In genomic region chr12:6965714-6966113, GRCh38 we compare ENCODE assay signal across 11 cellular contexts. TPM values are rescaled to one million over a fixed set of nuclear protein-coding genes. Genes with fewer than 3 reads are reported as not detected.
DNase-seq lines count a peak whose midpoint lies in the region; ATAC-seq, FAIRE-seq and TF ChIP-seq lines count a peak whose summit lies in the region.
"Had no signal": no experiment of that assay in that cellular context is flagged by ENCODE, and none has a peak within 500 bp of the region (broad histone marks: within the 10 kb centered on the region; RNA-seq: fewer than 3 reads in every experiment).

No MANE protein-coding gene starts in this region.

- peak overlapping the region; percentile 75 for H3K27ac Mint-ChIP-seq in activated T-helper 2 cell treated with anti-CD3 and anti-CD28 coated beads, Interferon-gamma antibody, Interleukin-2, Interleukin-4, amounts not matched to agents 10 μg/mL and 5 μg/mL and 100 μg/mL, durations not matched to agents 14 hours and 24 hours and 36 hours
- peak overlapping the region in 4 of 6 donors; percentile 38 to 95 (median 64) for H3K27ac Mint-ChIP-seq in naive B cell

- H3K9ac ChIP-seq in DND-41 (ENCODE audit: low read depth, low read length) = 0 out of 2 replicates have a peak overlapping the region, but pooled peaks have one; percentile 19

- no peak overlapping the region for H3K4me3 ChIP-seq in A549
- H3K4me3 ChIP-seq in DND-41 (ENCODE audit: low read depth in 1 of 2, low read length in 2 of 2) = no peak overlapping the region

- H4K20me1 ChIP-seq in DND-41 (ENCODE audit: insufficient read depth, low read length) = peaks cover 4% of the 10 kb centered on the region; the same call in 1 of the 2 replicates

- no peak overlapping the region for H2AFZ ChIP-seq in DND-41 (ENCODE audit: low read depth, low read length)

- H3K4me3 Mint-ChIP-seq in activated T-helper 2 cell treated with anti-CD3 and anti-CD28 coated beads, Interferon-gamma antibody, Interleukin-2, Interleukin-4, amounts not matched to agents 10 μg/mL and 5 μg/mL and 100 μg/mL, durations not matched to agents 14 hours and 24 hours and 36 hours (ENCODE audit: low read depth) = no peak overlapping the region
- H3K4me3 Mint-ChIP-seq in naive B cell = peak overlapping the region in 2 of 8 donors; percentile 41 to 80

- peak overlapping the region; percentile 29 to 99; a peak in 4 of 6 replicates for H3K27ac ChIP-seq in A549
- 0 out of 2 replicates have a peak overlapping the region, but pooled peaks have one; percentile 1 for H3K27ac ChIP-seq in DND-41 (ENCODE audit: low read length)

- no peak for TF ChIP-seq EP300 in A549 (IDR thresholded peaks at IDR 0.05)

- intact Hi-C loops in activated T-helper 2 cell treated with anti-CD3 and anti-CD28 coated beads, Interferon-gamma antibody, Interleukin-2, Interleukin-4, amounts not matched to agents 10 μg/mL and 5 μg/mL and 100 μg/mL, durations not matched to agents 14 hours and 24 hours and 36 hours (cut with micrococcal nuclease) = loop anchor here (1.0 to 2.0 kb wide), 2 partner anchors 21 to 41 kb away; partner anchors contain the start of gene C12orf57

- H3K27me3 ChIP-seq in DND-41 (ENCODE audit: insufficient read depth, low read length, poor library complexity) = no peaks in the 10 kb centered on the region

- H3K27me3 Mint-ChIP-seq in activated T-helper 2 cell treated with anti-CD3 and anti-CD28 coated beads, Interferon-gamma antibody, Interleukin-2, Interleukin-4, amounts not matched to agents 10 μg/mL and 5 μg/mL and 100 μg/mL, durations not matched to agents 14 hours and 24 hours and 36 hours (ENCODE audit: low read depth) = no peaks in the 10 kb centered on the region
- H3K27me3 Mint-ChIP-seq in naive B cell = no peaks in the 10 kb centered on the region

- peaks cover 67% of the 10 kb centered on the region for H3K36me3 Mint-ChIP-seq in activated T-helper 2 cell treated with anti-CD3 and anti-CD28 coated beads, Interferon-gamma antibody, Interleukin-2, Interleukin-4, amounts not matched to agents 10 μg/mL and 5 μg/mL and 100 μg/mL, durations not matched to agents 14 hours and 24 hours and 36 hours (ENCODE audit: low read depth)
- H3K36me3 Mint-ChIP-seq in naive B cell = peaks cover 10 to 15% of the 10 kb centered on the region in 2 donors

- TF ChIP-seq POLR2A in A549 (IDR thresholded peaks at IDR 0.05; ENCODE audit: low read length) = no peak

- no peaks in the 10 kb centered on the region for H3K9me3 Mint-ChIP-seq in activated T-helper 2 cell treated with anti-CD3 and anti-CD28 coated beads, Interferon-gamma antibody, Interleukin-2, Interleukin-4, amounts not matched to agents 10 μg/mL and 5 μg/mL and 100 μg/mL, durations not matched to agents 14 hours and 24 hours and 36 hours
- H3K9me3 Mint-ChIP-seq in naive B cell = no peaks in the 10 kb centered on the region

- FAIRE-seq in A549 (lab: Jason Lieb, UNC) = no peak

- ATAC-seq in A549 = no peak
- ATAC-seq in DND-41 (ENCODE audit: insufficient read depth, low read depth) = no peak
- ATAC-seq in naive B cell (ENCODE audit: low read depth in 2 of 2) = no peak
- no peak for ATAC-seq in HG02610 (IDR thresholded peaks at IDR 0.05; ENCODE audit: unreplicated experiment)
- no peak for ATAC-seq in GM19467 (IDR thresholded peaks at IDR 0.05; ENCODE audit: unreplicated experiment)
- ATAC-seq in GM18502 (IDR thresholded peaks at IDR 0.05; ENCODE audit: poor library complexity, unreplicated experiment) = no peak

- DNase-seq in A549 (ENCODE audit: low read depth in 1 of 2, low spot score in 1 of 2) = no peak
- no peak for DNase-seq in DND-41
- DNase-seq in activated T-helper 2 cell treated with anti-CD3 and anti-CD28 coated beads, Interferon-gamma antibody, Interleukin-2, Interleukin-4, amounts not matched to agents 10 μg/mL and 5 μg/mL and 100 μg/mL, durations not matched to agents 14 hours and 24 hours and 36 hours (ENCODE audit: low spot score) = peak; percentile 7
- DNase-seq in naive B cell = no peak
- DNase-seq in nucleus accumbens (lab: John Stamatoyannopoulos, UW) = no peak

- peaks cover 29% of the 10 kb centered on the region for H3K79me2 ChIP-seq in DND-41 (ENCODE audit: insufficient read depth, low read length)

- no peak for TF ChIP-seq RAD21 in A549 (conservative IDR thresholded peaks at IDR 0.05 in 1 of 2, IDR thresholded peaks at IDR 0.05 in 1 of 2)

- H3K4me1 ChIP-seq in A549 (peaks cover 51% of the 10 kb centered on the region), DND-41 (ENCODE audit: insufficient read depth, low read length) (peaks cover 23% of the 10 kb centered on the region)

- POLR2A ChIA-PET in A549 (lab: Yijun Ruan, JAX) = interaction anchor here (1.4 to 9.0 kb wide), 3 partner anchors 21 to 97 kb away, joined by 4 to 174 read pairs (median 7); partner anchors contain the start of genes C12orf57, LPCAT3 and RNU7-1

- 67% methylated on average over 4 of the region's 4 CpGs for WGBS in A549 (ENCODE audit: missing lambda C conversion rate)

- no peak overlapping the region for H3K4me2 ChIP-seq in A549
- no peak overlapping the region for H3K4me2 ChIP-seq in DND-41 (ENCODE audit: insufficient read depth, low read length)

- H3K9me3 ChIP-seq in A549 = no peaks in the 10 kb centered on the region
- no peaks in the 10 kb centered on the region for H3K9me3 ChIP-seq in DND-41 (ENCODE audit: insufficient read depth, low read length, severe bottlenecking)

- H3K4me1 Mint-ChIP-seq in activated T-helper 2 cell treated with anti-CD3 and anti-CD28 coated beads, Interferon-gamma antibody, Interleukin-2, Interleukin-4, amounts not matched to agents 10 μg/mL and 5 μg/mL and 100 μg/mL, durations not matched to agents 14 hours and 24 hours and 36 hours (ENCODE audit: low read depth) = peaks cover 44% of the 10 kb centered on the region
- H3K4me1 Mint-ChIP-seq in naive B cell = peaks cover 51 to 62% (median 55%) of the 10 kb centered on the region in 3 donors

- TF ChIP-seq CTCF in A549 (IDR thresholded peaks at IDR 0.05) (no peak), DND-41 (IDR thresholded peaks at IDR 0.05; ENCODE audit: borderline replicate concordance, extremely low read depth, low read length, poor library complexity, severe bottlenecking) (no peak)

- peaks cover 55% of the 10 kb centered on the region for H3K36me3 ChIP-seq in DND-41 (ENCODE audit: insufficient read depth, low read length)

- CTCF ChIA-PET in A549 (lab: Yijun Ruan, JAX) = interaction anchor here (1.3 to 11.2 kb wide), 11 partner anchors 11 to 147 kb away, joined by 3 to 354 read pairs (median 6); partner anchors contain the start of genes C12orf57, C1RL, PTPN6 and RNU7-1

TF ChIP-seq in A549, 52 proteins besides CTCF, POLR2A, EP300 and RAD21 (continues in another document):
- no peak for TF ChIP-seq ZC3H11A (IDR thresholded peaks at IDR 0.05)

RNA-seq across cellular contexts. Expression of gene PHB2, which starts 4.8 kb away (rescaled TPM):
- polyA plus RNA-seq in A549 (2011; rRNA removed) (296 and 297 TPM in 2 replicates), A549 (2017; fragmentation: RNase III; extraction: RNeasy Plus Mini Kit Qiagen cat#74134 plus additional on column Dnase treatment) (292 to 313 TPM (median 293 TPM) in 3 replicates), naive B cell (ENCODE audit: low read depth in 6 of 6) (100 to 1,000 TPM; 107 to 127 (median 114) TPM)
- 618 and 641 TPM in 2 replicates for polyA plus RNA-seq in A549 (2012; cell fraction: cytosol; rRNA removed)
- 611 and 629 TPM in 2 replicates for polyA plus RNA-seq in A549 (2012; cell fraction: nucleus; rRNA removed)
- polyA minus RNA-seq in A549 (2011; rRNA and poly(A)+ RNA removed) = 232 and 240 TPM in 2 replicates
- 381 and 391 TPM in 2 replicates for total RNA-seq in activated T-helper 2 cell treated with anti-CD3 and anti-CD28 coated beads, Interferon-gamma antibody, Interleukin-2, Interleukin-4, amounts not matched to agents 10 μg/mL and 5 μg/mL and 100 μg/mL, durations not matched to agents 14 hours and 24 hours and 36 hours

RNA-seq across cellular contexts. Expression of gene EMG1, which starts 5.0 kb away (rescaled TPM):
- polyA plus RNA-seq in A549 (2011; rRNA removed) (92.0 and 96.7 TPM in 2 replicates), A549 (2017; fragmentation: RNase III; extraction: RNeasy Plus Mini Kit Qiagen cat#74134 plus additional on column Dnase treatment) (65.7 to 78.2 TPM (median 67.9 TPM) in 3 replicates), naive B cell (ENCODE audit: low read depth in 6 of 6) (10 to 100 TPM; 69.7 to 82.7 (median 80.4) TPM)
- polyA plus RNA-seq in A549 (2012; cell fraction: cytosol; rRNA removed) = 70.5 and 89.3 TPM in 2 replicates
- polyA plus RNA-seq in A549 (2012; cell fraction: nucleus; rRNA removed) = 40.5 and 53.4 TPM in 2 replicates
- polyA minus RNA-seq in A549 (2011; rRNA and poly(A)+ RNA removed) = 47.0 and 54.0 TPM in 2 replicates
- total RNA-seq in activated T-helper 2 cell treated with anti-CD3 and anti-CD28 coated beads, Interferon-gamma antibody, Interleukin-2, Interleukin-4, amounts not matched to agents 10 μg/mL and 5 μg/mL and 100 μg/mL, durations not matched to agents 14 hours and 24 hours and 36 hours = 104 and 112 TPM in 2 replicates

RNA-seq across cellular contexts. Expression of gene PTPN6, which starts 14.6 kb away (rescaled TPM):
- polyA plus RNA-seq in A549 (2011; rRNA removed) (18.9 and 29.0 TPM in 2 replicates), A549 (2017; fragmentation: RNase III; extraction: RNeasy Plus Mini Kit Qiagen cat#74134 plus additional on column Dnase treatment) (14.2 to 17.1 TPM (median 15.1 TPM) in 3 replicates), naive B cell (ENCODE audit: low read depth in 6 of 6) (1,000 to 10,000 TPM in 1 of 6 donors, 100 to 1,000 TPM in 5; 398 to 1,059 (median 612) TPM)
- 29.3 and 29.7 TPM in 2 replicates for polyA plus RNA-seq in A549 (2012; cell fraction: cytosol; rRNA removed)
- 53.2 and 54.2 TPM in 2 replicates for polyA plus RNA-seq in A549 (2012; cell fraction: nucleus; rRNA removed)
- polyA minus RNA-seq in A549 (2011; rRNA and poly(A)+ RNA removed) = 17.7 and 25.4 TPM in 2 replicates
- 250 and 252 TPM in 2 replicates for total RNA-seq in activated T-helper 2 cell treated with anti-CD3 and anti-CD28 coated beads, Interferon-gamma antibody, Interleukin-2, Interleukin-4, amounts not matched to agents 10 μg/mL and 5 μg/mL and 100 μg/mL, durations not matched to agents 14 hours and 24 hours and 36 hours

RNA-seq across cellular contexts. Expression of gene C12orf57, which starts 21.9 kb away (rescaled TPM):
- 466 and 493 TPM in 2 replicates for polyA plus RNA-seq in A549 (2011; rRNA removed)
- polyA plus RNA-seq in A549 (2012; cell fraction: cytosol; rRNA removed) = 958 and 1,062 TPM in 2 replicates
- polyA plus RNA-seq in A549 (2012; cell fraction: nucleus; rRNA removed) = 535 and 597 TPM in 2 replicates
- 224 to 273 TPM (median 261 TPM) in 3 replicates for polyA plus RNA-seq in A549 (2017; fragmentation: RNase III; extraction: RNeasy Plus Mini Kit Qiagen cat#74134 plus additional on column Dnase treatment)
- 98.2 and 108 TPM in 2 replicates for polyA minus RNA-seq in A549 (2011; rRNA and poly(A)+ RNA removed)
- 158 and 173 TPM in 2 replicates for total RNA-seq in activated T-helper 2 cell treated with anti-CD3 and anti-CD28 coated beads, Interferon-gamma antibody, Interleukin-2, Interleukin-4, amounts not matched to agents 10 μg/mL and 5 μg/mL and 100 μg/mL, durations not matched to agents 14 hours and 24 hours and 36 hours
- polyA plus RNA-seq in naive B cell (ENCODE audit: low read depth in 6 of 6) = 100 to 1,000 TPM; 126 to 211 (median 194) TPM

RNA-seq across cellular contexts. Expression of gene RNU7-1, which starts 22.1 kb away (rescaled TPM):
- polyA plus RNA-seq in A549 (2011; rRNA removed) = not detected in 2 replicates
- polyA plus RNA-seq in A549 (2012; cell fraction: cytosol; rRNA removed) = not detected in 2 replicates
- not detected in 2 replicates for polyA plus RNA-seq in A549 (2012; cell fraction: nucleus; rRNA removed)
- not detected in 3 replicates for polyA plus RNA-seq in A549 (2017; fragmentation: RNase III; extraction: RNeasy Plus Mini Kit Qiagen cat#74134 plus additional on column Dnase treatment)
- not detected in 2 replicates for polyA minus RNA-seq in A549 (2011; rRNA and poly(A)+ RNA removed)
- not detected in 2 replicates for total RNA-seq in activated T-helper 2 cell treated with anti-CD3 and anti-CD28 coated beads, Interferon-gamma antibody, Interleukin-2, Interleukin-4, amounts not matched to agents 10 μg/mL and 5 μg/mL and 100 μg/mL, durations not matched to agents 14 hours and 24 hours and 36 hours
- not detected for polyA plus RNA-seq in naive B cell (ENCODE audit: low read depth in 6 of 6)
- total RNA-seq: aorta, mesenteric fat pad, urinary bladder had no signal
- polyA plus RNA-seq: aorta, urinary bladder had no signal

Comparison
In these comparisons a context has a peak if more than half of its experiments do, and no peak if none do; other contexts are left out.
1. RNA of gene PTPN6, which starts 14.6 kb away (polyA plus RNA-seq): 398 to 1,059 TPM in naive B cell; 14.2 to 54.2 TPM in A549; every median in the first group is over 4 times any median in the second.